Comparison of ENCODE assay signal across 23 cellular contexts in genomic region chr5:59992206-59992605, GRCh38.
DNase-seq lines count a peak whose midpoint lies in the region; ATAC-seq, FAIRE-seq and TF ChIP-seq lines count a peak whose summit lies in the region.
"Had no signal": no experiment of that assay in that cellular context is flagged by ENCODE, and none has a peak within 500 bp of the region (broad histone marks: within the 10 kb centered on the region; RNA-seq: fewer than 3 reads in every experiment).

No MANE protein-coding gene starts in this region.

- H2AFZ ChIP-seq in astrocyte (ENCODE audit: low read depth, low read length) (no peak overlapping the region), mesenchymal stem cell (ENCODE audit: low read depth, low read length) (no peak overlapping the region)
- H2AFZ ChIP-seq: GM23338 had no signal

- H3K27me3 Mint-ChIP-seq in astrocyte (ENCODE audit: low read depth, unreplicated experiment) = no peaks in the 10 kb centered on the region
- H3K27me3 Mint-ChIP-seq: CD4-positive, alpha-beta T cell; CD8-positive, alpha-beta memory T cell had no signal

- no peak for ATAC-seq in aorta (ENCODE audit: low FRiP score)
- ATAC-seq: GM12878, GM23338 had no signal

- no peak overlapping the region for H3K4ac ChIP-seq in mesenchymal stem cell (ENCODE audit: low read depth in 1 of 2, low read length in 2 of 2)

- H3K79me1 ChIP-seq in mesenchymal stem cell (replicated peaks; ENCODE audit: low read length, poor library complexity, severe bottlenecking) = no peaks in the 10 kb centered on the region

- no peak overlapping the region for H3K14ac ChIP-seq in mesenchymal stem cell (ENCODE audit: low read length in 2 of 2)

- no peak for TF ChIP-seq CTCF in astrocyte (IDR thresholded peaks at IDR 0.05; ENCODE audit: insufficient read depth, low read depth, low read length)

- peaks cover 14% of the 10 kb centered on the region for H3K4me1 Mint-ChIP-seq in astrocyte (ENCODE audit: low read depth, unreplicated experiment)
- H3K4me1 Mint-ChIP-seq: CD8-positive, alpha-beta memory T cell had no signal

- 97% methylated on average over 3 of the region's 3 CpGs for WGBS in mesenchymal stem cell
- WGBS in aorta, 2 donors = 82 to 86% methylated on average over 3 of the region's 3 CpGs

- no peak overlapping the region for H3K9ac ChIP-seq in astrocyte (ENCODE audit: low read length)
- H3K9ac ChIP-seq in mesenchymal stem cell (ENCODE audit: low read length) = no peak overlapping the region
- H3K9ac ChIP-seq: BLaER1 treated with 17β-estradiol and CSF1 and Interleukin-3, amounts not matched to agents 10 nM and 100 nM had no signal

- no peaks in the 10 kb centered on the region for H3K79me2 ChIP-seq in astrocyte (ENCODE audit: insufficient read depth, low read length)

- H4K91ac ChIP-seq in mesenchymal stem cell (ENCODE audit: low read length) = no peak overlapping the region

- H3K4me3 Mint-ChIP-seq in astrocyte (ENCODE audit: unreplicated experiment) = no peak overlapping the region
- H3K4me3 Mint-ChIP-seq: CD14-positive monocyte; CD4-positive, alpha-beta T cell; CD8-positive, alpha-beta memory T cell; GM23338; HFFc6 had no signal

- H3K27ac ChIP-seq in astrocyte (ENCODE audit: low read depth, low read length) (no peak overlapping the region), mesenchymal stem cell (ENCODE audit: low read length, poor library complexity, severe bottlenecking) (no peak overlapping the region), aorta (ENCODE audit: low read depth in 1 of 2, low read length in 2 of 2) (no peak overlapping the region)
- H3K27ac ChIP-seq: BLaER1 treated with 17β-estradiol and CSF1 and Interleukin-3, amounts not matched to agents 10 nM and 100 nM had no signal

- H2BK12ac ChIP-seq in mesenchymal stem cell (ENCODE audit: low read length in 2 of 2) = no peak overlapping the region

- H3K9me3 ChIP-seq in astrocyte (ENCODE audit: insufficient read depth, low read depth, low read length) (no peaks in the 10 kb centered on the region), mesenchymal stem cell (ENCODE audit: control insufficient read depth, low read length) (no peaks in the 10 kb centered on the region), aorta (ENCODE audit: control insufficient read depth, low read length) (no peaks in the 10 kb centered on the region)
- H3K9me3 ChIP-seq: BE2C; BLaER1 treated with 17β-estradiol and CSF1 and Interleukin-3, amounts not matched to agents 10 nM and 100 nM; HAP-1 had no signal

- no peak overlapping the region for H4K8ac ChIP-seq in mesenchymal stem cell (ENCODE audit: low read length)

- no peak overlapping the region for H2BK15ac ChIP-seq in mesenchymal stem cell (ENCODE audit: low read depth, poor library complexity, severe bottlenecking)

- H3K36me3 ChIP-seq in astrocyte (ENCODE audit: insufficient read depth, low read length) = no peaks in the 10 kb centered on the region
- H3K36me3 ChIP-seq in mesenchymal stem cell (ENCODE audit: control insufficient read depth in 1 of 2, insufficient read depth in 2 of 2, low read depth in 1 of 2, low read length in 2 of 2) = no peaks in the 10 kb centered on the region
- no peaks in the 10 kb centered on the region for H3K36me3 ChIP-seq in aorta (ENCODE audit: control insufficient read depth in 1 of 2, insufficient read depth in 2 of 2, low read length in 1 of 2)
- H3K36me3 ChIP-seq: BE2C; BLaER1 treated with 17β-estradiol and CSF1 and Interleukin-3, amounts not matched to agents 10 nM and 100 nM; HAP-1 had no signal

- H3K27me3 ChIP-seq in astrocyte (ENCODE audit: insufficient read depth, low read length) (no peaks in the 10 kb centered on the region), mesenchymal stem cell (ENCODE audit: control insufficient read depth in 1 of 2, insufficient read depth in 1 of 2, low read length in 2 of 2) (no peaks in the 10 kb centered on the region), aorta (ENCODE audit: control insufficient read depth in 1 of 2, insufficient read depth in 2 of 2, low read length in 1 of 2) (no peaks in the 10 kb centered on the region)
- H3K27me3 ChIP-seq: BLaER1 treated with 17β-estradiol and CSF1 and Interleukin-3, amounts not matched to agents 10 nM and 100 nM had no signal

- H3K18ac ChIP-seq in mesenchymal stem cell (ENCODE audit: low read depth in 1 of 2, low read length in 2 of 2) = no peak overlapping the region

- intact Hi-C loops in aorta (cut with DNase I) = no loop called here

- FAIRE-seq in astrocyte (lab: Jason Lieb, UNC) = no peak
- FAIRE-seq: A204.1, GM12878, H54 had no signal

- H2BK120ac ChIP-seq in mesenchymal stem cell (ENCODE audit: low read depth, low read length) = no peak overlapping the region

- H3K4me2 ChIP-seq in astrocyte (ENCODE audit: low read length) (no peak overlapping the region), mesenchymal stem cell (ENCODE audit: low read length, poor library complexity, severe bottlenecking) (no peak overlapping the region)
- H3K4me2 ChIP-seq: BLaER1 treated with 17β-estradiol and CSF1 and Interleukin-3, amounts not matched to agents 10 nM and 100 nM; GM23338 had no signal

- H3K23ac ChIP-seq in mesenchymal stem cell (ENCODE audit: low read length in 2 of 2) = no peak overlapping the region

- H2BK5ac ChIP-seq in mesenchymal stem cell (ENCODE audit: low read depth, low read length, poor library complexity, severe bottlenecking) = no peak overlapping the region

- no peaks in the 10 kb centered on the region for H4K20me1 ChIP-seq in astrocyte (ENCODE audit: insufficient read depth, low read length)
- H4K20me1 ChIP-seq: BLaER1 treated with 17β-estradiol and CSF1 and Interleukin-3, amounts not matched to agents 10 nM and 100 nM had no signal

- H3K9me3 Mint-ChIP-seq in astrocyte (ENCODE audit: unreplicated experiment) = no peaks in the 10 kb centered on the region
- H3K9me3 Mint-ChIP-seq: GM23338, HFFc6 had no signal

- H3K4me1 ChIP-seq in astrocyte (ENCODE audit: insufficient read depth, low read length) (no peaks in the 10 kb centered on the region), mesenchymal stem cell (ENCODE audit: control insufficient read depth, insufficient read depth, low read depth, low read length) (no peaks in the 10 kb centered on the region), aorta (ENCODE audit: control insufficient read depth in 1 of 2, insufficient read depth in 2 of 2, low read length in 2 of 2) (no peaks in the 10 kb centered on the region)
- H3K4me1 ChIP-seq: BE2C; BLaER1 treated with 17β-estradiol and CSF1 and Interleukin-3, amounts not matched to agents 10 nM and 100 nM; HAP-1 had no signal

- DNase-seq in DMS53 treated with DMSO at 0.1 percent for 48 hours (lab: John Stamatoyannopoulos, UW; ENCODE audit: unreplicated experiment) (peak; percentile 61), astrocyte (ENCODE audit: low read depth) (peak; percentile 6), mesenchymal stem cell (peak; percentile 3), dermis blood vessel endothelial cell (no peak), HUDEP-2 (lab: John Stamatoyannopoulos, UW; ENCODE audit: unreplicated experiment in 76 of 76) (no peak), aorta (no peak), NCI-H526 (lab: John Stamatoyannopoulos, UW) (no peak)
- DNase-seq: BE2C; Calu3; CD4-positive, alpha-beta T cell; CD8-positive, alpha-beta memory T cell; COR-L47; DMS79; EL; GDM1; HFFc6 had no signal

- no peak overlapping the region for H3K27ac Mint-ChIP-seq in astrocyte (ENCODE audit: unreplicated experiment)
- H3K27ac Mint-ChIP-seq: CD14-positive monocyte; CD4-positive, alpha-beta T cell; CD8-positive, alpha-beta memory T cell; GM23338; HFFc6 had no signal

- no peak overlapping the region for H3K4me3 ChIP-seq in astrocyte (ENCODE audit: insufficient read depth, low read depth, low read length)
- H3K4me3 ChIP-seq in mesenchymal stem cell (ENCODE audit: insufficient read depth in 1 of 2, low read depth in 1 of 2, low read length in 2 of 2) = no peak overlapping the region
- no peak overlapping the region for H3K4me3 ChIP-seq in aorta (ENCODE audit: low read length in 2 of 2)
- H3K4me3 ChIP-seq: BLaER1 treated with 17β-estradiol and CSF1 and Interleukin-3, amounts not matched to agents 10 nM and 100 nM; GM12878; GM23338; HAP-1 had no signal

- no peaks in the 10 kb centered on the region for H3K36me3 Mint-ChIP-seq in astrocyte (ENCODE audit: low read depth, unreplicated experiment)
- H3K36me3 Mint-ChIP-seq: CD8-positive, alpha-beta memory T cell had no signal

- no peak overlapping the region for H2AK5ac ChIP-seq in mesenchymal stem cell (ENCODE audit: low read length, severe bottlenecking)

Comparison
In these comparisons a context has a peak if more than half of its experiments do, and no peak if none do; other contexts are left out.
1. DNase-seq: peak in DMS53 treated with DMSO at 0.1 percent for 48 hours (single experiment), astrocyte (single experiment) and mesenchymal stem cell (single experiment); none in dermis blood vessel endothelial cell (single experiment), HUDEP-2 (0 of 76), aorta (0 of 2) and NCI-H526 (0 of 2).